Comparison of ENCODE assay signal across 19 cellular contexts in genomic region chr16:20348365-20349185, GRCh38. TPM values are rescaled to one million over a fixed set of nuclear protein-coding genes. Genes with fewer than 3 reads are reported as not detected.
DNase-seq lines count a peak whose midpoint lies in the region; ATAC-seq, FAIRE-seq and TF ChIP-seq lines count a peak whose summit lies in the region.
"Had no signal": no experiment of that assay in that cellular context is flagged by ENCODE, and none has a peak within 500 bp of the region (broad histone marks: within the 10 kb centered on the region; RNA-seq: fewer than 3 reads in every experiment).

No MANE protein-coding gene starts in this region.

- no peak for TF ChIP-seq RAD21 in K562 (CRISPR knock-in tag; conservative IDR thresholded peaks at IDR 0.05 in 1 of 2, IDR thresholded peaks at IDR 0.05 in 1 of 2)

- H3K4me1 Mint-ChIP-seq in CD4-positive, alpha-beta T cell (ENCODE audit: low read depth): no peaks in the 10 kb centered on the region

- intact Hi-C loops in K562 (cut with micrococcal nuclease): no loop called here
- intact Hi-C loops in CD4-positive, alpha-beta T cell (cut with DNase I, micrococcal nuclease): no loop called here

- H4K20me1 ChIP-seq in K562 (replicated peaks; ENCODE audit: control insufficient read depth, insufficient read depth, low read length): 0 out of 2 replicates have a peak, but pooled peaks cover 6% of the 10 kb centered on the region

- H3K9me3 ChIP-seq in K562 (replicated peaks; ENCODE audit: control insufficient read depth, insufficient read depth, low read depth, low read length): no peaks in the 10 kb centered on the region
- H3K9me3 ChIP-seq in CD4-positive, alpha-beta T cell (ENCODE audit: control insufficient read depth, low read length): no peaks in the 10 kb centered on the region
- H3K9me3 ChIP-seq: HAP-1, psoas muscle had no signal

- FAIRE-seq in K562 (lab: Jason Lieb, UNC): no peak

- no peak overlapping the region for H3K4me3 ChIP-seq in K562
- H3K4me3 ChIP-seq: HAP-1, psoas muscle had no signal

- no peaks in the 10 kb centered on the region for H3K9me1 ChIP-seq in K562 (ENCODE audit: control insufficient read depth, insufficient read depth, low read length)

- peaks cover 2 to 19% of the 10 kb centered on the region in 2 experiments; a peak in 3 of 5 replicates for H3K27me3 ChIP-seq in K562 (ENCODE audit: control insufficient read depth in 2 of 2, insufficient read depth in 2 of 2, low read length in 2 of 2)
- H3K27me3 ChIP-seq in CD4-positive, alpha-beta T cell (ENCODE audit: control insufficient read depth, insufficient read depth, low read length): no peaks in the 10 kb centered on the region

- TF ChIP-seq CTCF in LNCAP (IDR thresholded peaks at IDR 0.05) (peak; percentile 50), K562 (IDR thresholded peaks at IDR 0.05 in 2 of 3, conservative IDR thresholded peaks at IDR 0.05 in 1 of 3; ENCODE audit: insufficient read depth in 2 of 3, low read depth in 1 of 3, low read length in 3 of 3) (no peak; a peak in 1 of 6 replicates)
- no peak for TF ChIP-seq CTCF in CD4-positive, alpha-beta T cell (IDR thresholded peaks at IDR 0.05)

- H3K9ac ChIP-seq in K562 (ENCODE audit: insufficient read depth in 1 of 2, low read depth in 2 of 2, low read length in 2 of 2): no peak overlapping the region; a peak in 1 of 4 replicates

- TF ChIP-seq EP300 in K562 (IDR thresholded peaks at IDR 0.05; ENCODE audit: low read length): no peak

- in situ Hi-C loops in K562 (cut with MboI): no loop called here

- BruUV-seq in K562 (replicated peaks; lab: Mats Ljungman, UMichigan): no TSS peak

- ATAC-seq in K562 (peak; percentile 41; the same call in 2 of the 3 replicates), HG03354 (IDR thresholded peaks at IDR 0.05; ENCODE audit: poor library complexity, severe bottlenecking, unreplicated experiment) (no peak)
- ATAC-seq in CD4-positive, alpha-beta T cell (ENCODE audit: poor library complexity): no peak
- ATAC-seq: activated naive CD4-positive, alpha-beta T cell treated with anti-CD3 and anti-CD28 coated beads, Interleukin-2, amount 50 U/mL, for 72 hours; psoas muscle had no signal

- no peak overlapping the region for H3K27ac Mint-ChIP-seq in CD4-positive, alpha-beta T cell
- H3K27ac Mint-ChIP-seq: activated naive CD4-positive, alpha-beta T cell treated with anti-CD3 and anti-CD28 coated beads, Interleukin-2, amount 50 U/mL, for 72 hours; stimulated activated naive CD8-positive, alpha-beta T cell treated with anti-CD3 and anti-CD28 coated beads, Interleukin-15, Interleukin-2, amounts not matched to agents 100 ng/mL and 50 ng/mL, for 24 hours had no signal

- POLR2A ChIA-PET in K562 (lab: Yijun Ruan, JAX): no interaction called here
- POLR2A ChIA-PET in CD4-positive, alpha-beta T cell (lab: Charles Lee): no interaction called here

- H3K27ac ChIP-seq in K562 (ENCODE audit: extremely low read depth, low read depth, low read length): no peak overlapping the region
- no peak overlapping the region for H3K27ac ChIP-seq in CD4-positive, alpha-beta T cell (ENCODE audit: low read depth, low read length)
- H3K27ac ChIP-seq: psoas muscle had no signal

- no peaks in the 10 kb centered on the region for H3K79me2 ChIP-seq in K562 (ENCODE audit: control insufficient read depth, insufficient read depth, low read length)

- H2AFZ ChIP-seq in K562 (ENCODE audit: low read depth, low read length): no peak overlapping the region

- DNase-seq in DMS53 (lab: John Stamatoyannopoulos, UW): peak; percentile 86
- peak in 1 of 4 experiments; percentile 12 for DNase-seq in K562 (ENCODE audit: extremely low read depth in 1 of 4, low spot score in 3 of 4)
- peak; percentile 34 for DNase-seq in mucosa of gallbladder (ENCODE audit: low spot score)
- DNase-seq in effector CD4-positive, alpha-beta T cell: no peak
- no peak for DNase-seq in CD4-positive, alpha-beta T cell
- DNase-seq in amygdala (lab: John Stamatoyannopoulos, UW): no peak
- DNase-seq: C1 segment of cervical spinal cord; NCI-H1105 treated with DMSO at 0.1 percent for 48 hours; psoas muscle; stimulated activated CD4-positive, alpha-beta T cell treated with anti-CD3 and anti-CD28 coated beads, Interleukin-4, amount 100 ng/mL, for 1 hour had no signal

- H3K9me3 Mint-ChIP-seq in CD4-positive, alpha-beta T cell: no peaks in the 10 kb centered on the region
- H3K9me3 Mint-ChIP-seq: activated naive CD4-positive, alpha-beta T cell treated with anti-CD3 and anti-CD28 coated beads, Interleukin-2, amount 50 U/mL, for 72 hours; stimulated activated naive CD8-positive, alpha-beta T cell treated with anti-CD3 and anti-CD28 coated beads, Interleukin-15, Interleukin-2, amounts not matched to agents 100 ng/mL and 50 ng/mL, for 24 hours had no signal

- peaks cover 15% of the 10 kb centered on the region for H3K27me3 Mint-ChIP-seq in CD4-positive, alpha-beta T cell
- H3K27me3 Mint-ChIP-seq: stimulated activated naive CD8-positive, alpha-beta T cell treated with anti-CD3 and anti-CD28 coated beads, Interleukin-15, Interleukin-2, amounts not matched to agents 100 ng/mL and 50 ng/mL, for 24 hours had no signal

- CTCF ChIA-PET in K562 (lab: Yijun Ruan, JAX; ENCODE audit: low intra/inter-chr PET ratio): no interaction called here
- CTCF ChIA-PET in CD4-positive, alpha-beta T cell (lab: Charles Lee): no interaction called here

- no peak overlapping the region for H3K4me2 ChIP-seq in K562 (ENCODE audit: insufficient read depth, low read length)

- peaks cover 0 to 8% of the 10 kb centered on the region in 2 experiments; a peak in 1 of 5 replicates for H3K4me1 ChIP-seq in K562 (replicated peaks in 1 of 2; ENCODE audit: control insufficient read depth in 2 of 2, insufficient read depth in 2 of 2, low read length in 2 of 2)
- H3K4me1 ChIP-seq: HAP-1, psoas muscle had no signal

- H3K36me3 Mint-ChIP-seq in CD4-positive, alpha-beta T cell (ENCODE audit: low read depth): no peaks in the 10 kb centered on the region
- H3K36me3 Mint-ChIP-seq: activated naive CD4-positive, alpha-beta T cell treated with anti-CD3 and anti-CD28 coated beads, Interleukin-2, amount 50 U/mL, for 72 hours had no signal

- TF ChIP-seq POLR2A in K562 (conservative IDR thresholded peaks at IDR 0.05): no peak

- WGBS in K562 (ENCODE audit: insufficient coverage, low coverage, missing lambda C conversion rate): 33% methylated on average over 53 of the region's 77 CpGs

- no peak overlapping the region for H3K4me3 Mint-ChIP-seq in CD4-positive, alpha-beta T cell
- H3K4me3 Mint-ChIP-seq: stimulated activated naive CD8-positive, alpha-beta T cell treated with anti-CD3 and anti-CD28 coated beads, Interleukin-15, Interleukin-2, amounts not matched to agents 100 ng/mL and 50 ng/mL, for 24 hours had no signal

- no peaks in the 10 kb centered on the region for H3K36me3 ChIP-seq in K562 (ENCODE audit: control insufficient read depth, insufficient read depth, low read length)
- H3K36me3 ChIP-seq: HAP-1 had no signal

RNA-seq across cellular contexts. Expression of gene UMOD, which starts 3.9 kb away (rescaled TPM):
- total RNA-seq in K562 (2011; cell fraction: chromatin; rRNA removed; ENCODE audit: low replicate concordance): not detected in 2 replicates
- total RNA-seq in K562 (2011; cell fraction: nucleolus; rRNA removed): not detected in 2 replicates
- not detected in 2 replicates for total RNA-seq in K562 (2011; cell fraction: nucleoplasm; rRNA removed)
- not detected in 2 replicates for total RNA-seq in K562 (2014; rRNA removed)
- not detected in 2 replicates for total RNA-seq in K562 (2014; rRNA removed; fragmentation: Illumina TruSeq; extraction: Trizol)
- total RNA-seq in K562 (2015; rRNA removed; fragmentation: Illumina TruSeq; extraction: Trizol): not detected in 2 replicates
- total RNA-seq in K562 (2021): not detected in 2 replicates
- not detected in 2 replicates for polyA plus RNA-seq in K562 (2011; rRNA removed)
- not detected in 2 replicates for polyA plus RNA-seq in K562 (2011; cell fraction: cytosol; rRNA removed)
- not detected in 2 replicates for polyA plus RNA-seq in K562 (2011; cell fraction: nucleus; rRNA removed)
- not detected in 2 replicates for polyA plus RNA-seq in K562 (2012)
- not detected in 2 replicates for polyA plus RNA-seq in K562 (2014; fragmentation: Illumina TruSeq; extraction: Trizol)
- polyA plus RNA-seq in K562 (2014; fragmentation: Nextera tagmentation; extraction: Ambion mirVana): not detected
- not detected in 2 replicates for polyA plus RNA-seq in K562 (2014; rRNA removed)
- not detected in 2 replicates for polyA minus RNA-seq in K562 (2011; rRNA and poly(A)+ RNA removed)
- polyA minus RNA-seq in K562 (2011; cell fraction: cytosol; rRNA and poly(A)+ RNA removed): not detected in 2 replicates
- polyA minus RNA-seq in K562 (2011; cell fraction: nucleus; rRNA and poly(A)+ RNA removed): not detected in 2 replicates
- total RNA-seq in mucosa of gallbladder: 0.60 TPM
- not detected for total RNA-seq in CD4-positive, alpha-beta T cell
- total RNA-seq: activated naive CD4-positive, alpha-beta T cell treated with anti-CD3 and anti-CD28 coated beads, Interleukin-2, amount 50 U/mL, for 72 hours; HT1080; OCI-LY7; psoas muscle; T-helper 2 cell treated with Interferon-gamma antibody and Interleukin-4, amounts not matched to agents 100 ng/mL and 5 ng/mL, for 36 hours had no signal
- polyA plus RNA-seq: esophagus, psoas muscle had no signal

RNA-seq across cellular contexts. Expression of gene GP2, which starts 21.3 kb away (rescaled TPM):
- not detected in 2 replicates for total RNA-seq in K562 (2011; cell fraction: chromatin; rRNA removed; ENCODE audit: low replicate concordance)
- not detected in 2 replicates for total RNA-seq in K562 (2011; cell fraction: nucleolus; rRNA removed)
- total RNA-seq in K562 (2011; cell fraction: nucleoplasm; rRNA removed): not detected in 2 replicates
- not detected in 2 replicates for total RNA-seq in K562 (2014; rRNA removed)
- total RNA-seq in K562 (2014; rRNA removed; fragmentation: Illumina TruSeq; extraction: Trizol): not detected in 2 replicates
- not detected in 2 replicates for total RNA-seq in K562 (2015; rRNA removed; fragmentation: Illumina TruSeq; extraction: Trizol)
- 5.9 and 6.1 TPM in 2 replicates for total RNA-seq in K562 (2021)
- not detected in 2 replicates for polyA plus RNA-seq in K562 (2011; rRNA removed)
- polyA plus RNA-seq in K562 (2011; cell fraction: cytosol; rRNA removed): not detected in 2 replicates
- polyA plus RNA-seq in K562 (2011; cell fraction: nucleus; rRNA removed): not detected in 2 replicates
- polyA plus RNA-seq in K562 (2012): not detected in 2 replicates
- polyA plus RNA-seq in K562 (2014; fragmentation: Illumina TruSeq; extraction: Trizol): not detected in 2 replicates
- not detected for polyA plus RNA-seq in K562 (2014; fragmentation: Nextera tagmentation; extraction: Ambion mirVana)
- polyA plus RNA-seq in K562 (2014; rRNA removed): not detected in 2 replicates
- polyA minus RNA-seq in K562 (2011; rRNA and poly(A)+ RNA removed): not detected in 2 replicates
- not detected in 2 replicates for polyA minus RNA-seq in K562 (2011; cell fraction: cytosol; rRNA and poly(A)+ RNA removed)
- not detected in 2 replicates for polyA minus RNA-seq in K562 (2011; cell fraction: nucleus; rRNA and poly(A)+ RNA removed)
- total RNA-seq in mucosa of gallbladder: 558 TPM
- not detected for total RNA-seq in CD4-positive, alpha-beta T cell
- total RNA-seq: activated naive CD4-positive, alpha-beta T cell treated with anti-CD3 and anti-CD28 coated beads, Interleukin-2, amount 50 U/mL, for 72 hours; HT1080; OCI-LY7; T-helper 2 cell treated with Interferon-gamma antibody and Interleukin-4, amounts not matched to agents 100 ng/mL and 5 ng/mL, for 36 hours had no signal

RNA-seq across cellular contexts. Expression of gene PDILT, which starts 56.0 kb away (rescaled TPM):
- total RNA-seq in K562 (2011; cell fraction: chromatin; rRNA removed; ENCODE audit: low replicate concordance): not detected in 2 replicates
- total RNA-seq in K562 (2011; cell fraction: nucleolus; rRNA removed): not detected in 2 replicates
- total RNA-seq in K562 (2011; cell fraction: nucleoplasm; rRNA removed): not detected in 2 replicates
- total RNA-seq in K562 (2014; rRNA removed) (not detected in 2 replicates), K562 (2014; rRNA removed; fragmentation: Illumina TruSeq; extraction: Trizol) (not detected in 2 replicates), K562 (2015; rRNA removed; fragmentation: Illumina TruSeq; extraction: Trizol) (not detected in 2 replicates), K562 (2021) (not detected in 2 replicates), mucosa of gallbladder (not detected)
- polyA plus RNA-seq in K562 (2011; rRNA removed) (not detected in 2 replicates), K562 (2014; fragmentation: Illumina TruSeq; extraction: Trizol) (not detected in 2 replicates), K562 (2014; fragmentation: Nextera tagmentation; extraction: Ambion mirVana) (not detected), K562 (2014; rRNA removed) (not detected in 2 replicates)
- polyA plus RNA-seq in K562 (2011; cell fraction: cytosol; rRNA removed): not detected in 2 replicates
- not detected in 2 replicates for polyA plus RNA-seq in K562 (2011; cell fraction: nucleus; rRNA removed)
- not detected in 2 replicates for polyA plus RNA-seq in K562 (2012)
- polyA minus RNA-seq in K562 (2011; rRNA and poly(A)+ RNA removed): not detected in 2 replicates
- polyA minus RNA-seq in K562 (2011; cell fraction: cytosol; rRNA and poly(A)+ RNA removed): not detected in 2 replicates
- polyA minus RNA-seq in K562 (2011; cell fraction: nucleus; rRNA and poly(A)+ RNA removed): not detected in 2 replicates
- total RNA-seq in CD4-positive, alpha-beta T cell: not detected
- total RNA-seq: activated naive CD4-positive, alpha-beta T cell treated with anti-CD3 and anti-CD28 coated beads, Interleukin-2, amount 50 U/mL, for 72 hours; HT1080; OCI-LY7; psoas muscle; T-helper 2 cell treated with Interferon-gamma antibody and Interleukin-4, amounts not matched to agents 100 ng/mL and 5 ng/mL, for 36 hours had no signal
- polyA plus RNA-seq: psoas muscle had no signal

Comparison
In these comparisons a context has a peak if more than half of its experiments do, and no peak if none do; other contexts are left out.
1. DNase-seq: peak in DMS53 (single experiment) and mucosa of gallbladder (single experiment); none in effector CD4-positive, alpha-beta T cell (single experiment), CD4-positive, alpha-beta T cell (0 of 10) and amygdala (0 of 56).
2. RNA of gene GP2, which starts 21.3 kb away (total RNA-seq): 558 TPM in mucosa of gallbladder (single experiment); 5.9 to 6.1 TPM in K562 and not detected in CD4-positive, alpha-beta T cell; every median in the first group is over 10 times any median in the second.